In genomic region chr2:1745171-1746023, GRCh38 we compare ENCODE assay signal across 12 cellular contexts. TPM values are rescaled to one million over a fixed set of nuclear protein-coding genes. Genes with fewer than 3 reads are reported as not detected.
A peak's percentile ranks its signal among the peaks of the same experiment; 100 is the strongest.
DNase-seq lines count a peak whose midpoint lies in the region; ATAC-seq and TF ChIP-seq lines count a peak whose summit lies in the region.
"Had no signal": no experiment of that assay in that cellular context is flagged by ENCODE, and none has a peak within 500 bp of the region (broad histone marks: within the 10 kb centered on the region; RNA-seq: fewer than 3 reads in every experiment).

No MANE protein-coding gene starts in this region.

- H3K9me3 ChIP-seq in KOPT-K1 (ENCODE audit: insufficient read depth, low read length, poor library complexity, severe bottlenecking), result no peaks in the 10 kb centered on the region
- H3K9me3 ChIP-seq in breast epithelium, result no peaks in the 10 kb centered on the region
- H3K9me3 ChIP-seq in stomach, result no peaks in the 10 kb centered on the region

- no peak for ATAC-seq in HG03354 (IDR thresholded peaks at IDR 0.05; ENCODE audit: poor library complexity, severe bottlenecking, unreplicated experiment)

- H3K27me3 ChIP-seq in breast epithelium (no peaks in the 10 kb centered on the region), kidney epithelial cell (ENCODE audit: control insufficient read depth, insufficient read depth, low read length) (no peaks in the 10 kb centered on the region), stomach (peaks cover 0 to 56% (median 22%) of the 10 kb centered on the region in 3 donors)

- DNase-seq in breast epithelium (ENCODE audit: low spot score in 2 of 2), result peak in 1 of 2 donors; percentile 13
- no peak for DNase-seq in kidney epithelial cell (ENCODE audit: low read depth)
- DNase-seq in stomach, result no peak
- DNase-seq in NCI-H446 (lab: John Stamatoyannopoulos, UW), result no peak
- no peak for DNase-seq in COR-L47 (lab: John Stamatoyannopoulos, UW)
- DNase-seq in stimulated activated naive CD4-positive, alpha-beta T cell treated with Interleukin-2 at 50 U/mL for 16 hours (lab: John Stamatoyannopoulos, UW), result no peak
- DNase-seq: activated effector memory CD4-positive, alpha-beta T cell treated with anti-CD3 and anti-CD28 coated beads, Interleukin-2, amount 50 U/mL, for 16 hours; Karpas-422; SIG-M5; stimulated activated CD4-positive, alpha-beta T cell treated with anti-CD3 and anti-CD28 coated beads, Interleukin-4, amount 100 ng/mL, for 1 hour had no signal

- WGBS in stomach, 5 donors, result 47 to 64% (median 56%) methylated on average over 23 to 26 of the region's 26 CpGs

- peak overlapping the region; percentile 48 for H3K27ac ChIP-seq in KOPT-K1 (ENCODE audit: low read depth, low read length, poor library complexity, severe bottlenecking)
- peak overlapping the region; percentile 93 to 97 for H3K27ac ChIP-seq in breast epithelium
- peak overlapping the region in 4 of 5 donors; percentile 91 to 98 (median 94) for H3K27ac ChIP-seq in stomach

- no peak for TF ChIP-seq POLR2A in breast epithelium (IDR thresholded peaks at IDR 0.05)
- TF ChIP-seq POLR2A in stomach (IDR thresholded peaks at IDR 0.05), result no peak

- TF ChIP-seq EP300 in stomach (IDR thresholded peaks at IDR 0.05), result no peak

- H3K4me1 ChIP-seq in breast epithelium, result no peaks in the 10 kb centered on the region
- H3K4me1 ChIP-seq in stomach, result peaks cover 0 to 39% (median 18%) of the 10 kb centered on the region in 4 donors

- H3K4me3 ChIP-seq in breast epithelium, result peak overlapping the region; percentile 77 to 98 (median 83)
- peak overlapping the region; percentile 83 for H3K4me3 ChIP-seq in kidney epithelial cell (ENCODE audit: low read depth, low read length)
- H3K4me3 ChIP-seq in stomach, result peak overlapping the region; percentile 59 to 67 (median 63)

- H3K36me3 ChIP-seq in KOPT-K1 (ENCODE audit: insufficient read depth, low read length), result no peaks in the 10 kb centered on the region
- H3K36me3 ChIP-seq in breast epithelium, result no peaks in the 10 kb centered on the region
- H3K36me3 ChIP-seq in kidney epithelial cell (ENCODE audit: control insufficient read depth, insufficient read depth, low read length), result no peaks in the 10 kb centered on the region
- no peaks in the 10 kb centered on the region for H3K36me3 ChIP-seq in stomach

- intact Hi-C loops in breast epithelium (cut with DNase I; ENCODE audit: low total_unique reads), result no loop called here
- intact Hi-C loops in stomach (cut with DNase I; ENCODE audit: low total_unique reads), result no loop called here

- TF ChIP-seq CTCF in breast epithelium (IDR thresholded peaks at IDR 0.05), result no peak
- no peak for TF ChIP-seq CTCF in kidney epithelial cell (IDR thresholded peaks at IDR 0.05; ENCODE audit: insufficient read depth, low read length, poor library complexity, severe bottlenecking)
- TF ChIP-seq CTCF in stomach (IDR thresholded peaks at IDR 0.05), result no peak

RNA-seq across cellular contexts. Expression of gene PXDN, which starts 1.1 kb away (rescaled TPM):
- total RNA-seq in breast epithelium (100 to 1,000 TPM in 1 of 3 donors, 10 to 100 TPM in 2; 42.4 to 108 (median 64.2) TPM), kidney epithelial cell (287 and 314 TPM in 2 replicates), stomach (10 to 100 TPM; 24.9 to 71.6 (median 42.0) TPM)
- 1 to 10 TPM; 3.3 to 8.0 (median 5.0) TPM for polyA plus RNA-seq in stomach
